ENCODE assay signal across 21 cellular contexts in genomic region chr3:53975382-53975781, GRCh38.
"Had no signal": no experiment of that assay in that cellular context is flagged by ENCODE, and none has a peak within 500 bp of the region (broad histone marks: within the 10 kb centered on the region; RNA-seq: fewer than 3 reads in every experiment).

No MANE protein-coding gene starts in this region.

- H3K4me2 ChIP-seq: hepatocyte had no signal

- H3K27me3 ChIP-seq: hepatocyte had no signal

- H3K4me3 ChIP-seq: heart right ventricle, hepatocyte, left lung, left ventricle myocardium inferior, lower lobe of right lung, lung, mucosa of descending colon had no signal

- H3K4me1 ChIP-seq: heart right ventricle, left lung, left ventricle myocardium inferior, lower lobe of right lung had no signal

- H3K79me2 ChIP-seq: hepatocyte had no signal

- ATAC-seq: heart right ventricle, left cardiac atrium, left colon, left lobe of liver, left lung, left ventricle myocardium superior, lower lobe of right lung, mucosa of descending colon had no signal

- H3K36me3 ChIP-seq: heart right ventricle, left lung, left ventricle myocardium inferior, lower lobe of right lung had no signal

- DNase-seq: heart right ventricle, hippocampal formation, hypothalamus, immature natural killer cell, islet precursor cell, kidney, kidney glomerular epithelial cell, left cardiac atrium, left colon, left lung, left ventricle myocardium inferior, left ventricle myocardium superior, lower lobe of right lung, mammary epithelial cell, mesenchymal stem cell, mesendoderm, midbrain, mucosa of descending colon had no signal

- H2AFZ ChIP-seq: hepatocyte had no signal

- H3K27ac ChIP-seq: heart right ventricle, hepatocyte, left lung, left ventricle myocardium inferior, lower lobe of right lung had no signal
